Comparison of ENCODE assay signal across 8 cellular contexts in the genomic region with DNA sequence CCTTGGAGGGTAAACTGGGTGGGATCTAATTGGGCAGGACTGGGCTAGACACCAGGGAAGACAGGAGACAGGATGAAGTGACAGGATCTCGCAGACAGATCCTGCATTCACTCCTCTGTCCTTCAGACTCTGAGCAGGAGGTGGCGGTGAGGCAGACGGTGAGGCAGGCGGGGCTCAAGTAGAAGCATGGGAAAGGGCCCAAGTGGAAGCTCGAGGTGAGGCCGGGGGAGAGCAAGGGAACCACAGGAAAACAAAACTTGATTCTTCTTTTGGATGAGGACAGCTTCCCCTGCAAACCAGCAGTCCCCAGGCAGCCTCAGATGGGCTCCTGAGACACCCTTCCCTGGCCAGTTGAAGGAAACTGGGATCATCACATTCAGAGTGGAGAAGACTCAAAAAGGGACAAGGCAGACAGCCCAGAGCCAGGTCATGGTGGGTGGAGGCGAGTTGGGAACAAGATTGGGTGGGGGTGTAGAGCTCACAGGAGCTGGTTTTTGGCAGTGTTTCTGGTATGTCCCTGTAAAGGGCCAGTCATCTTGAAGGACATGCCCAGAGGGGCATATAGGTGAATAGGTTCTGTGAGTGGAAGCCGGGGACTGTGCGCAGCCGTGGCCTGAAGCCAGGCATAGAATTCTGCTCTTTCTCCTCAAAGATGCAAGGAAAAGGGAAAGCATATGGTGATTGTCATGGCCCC. TPM values are rescaled to one million over a fixed set of nuclear protein-coding genes. Genes with fewer than 3 reads are reported as not detected.
A peak's percentile ranks its signal among the peaks of the same experiment; 100 is the strongest.
DNase-seq lines count a peak whose midpoint lies in the region; ATAC-seq lines count a peak whose summit lies in the region.

No MANE protein-coding gene starts in this region.

- DNase-seq in activated CD8-positive, alpha-beta memory T cell treated with anti-CD3 and anti-CD28 coated beads, Interleukin-2, amount 10 ng/mL, durations not matched to agents 7 days and 5 days: peak; percentile 37
- DNase-seq in activated CD8-positive, alpha-beta memory T cell treated with anti-CD3 and anti-CD28 coated beads for 24 hours: no peak
- DNase-seq in activated naive CD8-positive, alpha-beta T cell treated with anti-CD3 and anti-CD28 coated beads, Interleukin-2, amount 50 U/mL, for 24 hours: no peak
- DNase-seq in left ventricle myocardium superior (no peak), NCI-H82 treated with DMSO at 0.1 percent for 48 hours (lab: John Stamatoyannopoulos, UW; ENCODE audit: unreplicated experiment) (no peak)
- no peak for DNase-seq in stimulated activated effector memory CD8-positive, alpha-beta T cell treated with anti-CD3 and anti-CD28 coated beads, Interleukin-12 subunit alpha, Interleukin-12 subunit beta, amount 100 ng/mL, for 72 hours (ENCODE audit: low spot score in 2 of 2)

- no peak for ATAC-seq in activated CD8-positive, alpha-beta memory T cell treated with anti-CD3 and anti-CD28 coated beads, Interleukin-2, amount 10 ng/mL, durations not matched to agents 7 days and 5 days
- ATAC-seq in activated naive CD8-positive, alpha-beta T cell treated with anti-CD3 and anti-CD28 coated beads, Interleukin-2, amount 50 U/mL, for 24 hours: no peak
- ATAC-seq in left ventricle myocardium superior: peak; percentile 15
- peak; percentile 9 for ATAC-seq in stimulated activated effector memory CD8-positive, alpha-beta T cell treated with anti-CD3 and anti-CD28 coated beads, Interleukin-12 subunit alpha, Interleukin-12 subunit beta, amount 100 ng/mL, for 72 hours
- no peak for ATAC-seq in HG03378 (IDR thresholded peaks at IDR 0.05; ENCODE audit: unreplicated experiment)
- ATAC-seq in GM19351 (IDR thresholded peaks at IDR 0.05; ENCODE audit: unreplicated experiment): no peak

- H3K27ac Mint-ChIP-seq in activated CD8-positive, alpha-beta memory T cell treated with anti-CD3 and anti-CD28 coated beads, Interleukin-2, amount 10 ng/mL, durations not matched to agents 7 days and 5 days: no peak overlapping the region
- peak overlapping the region; percentile 16 for H3K27ac Mint-ChIP-seq in activated naive CD8-positive, alpha-beta T cell treated with anti-CD3 and anti-CD28 coated beads, Interleukin-2, amount 50 U/mL, for 24 hours
- peak overlapping the region; percentile 83 for H3K27ac Mint-ChIP-seq in stimulated activated effector memory CD8-positive, alpha-beta T cell treated with anti-CD3 and anti-CD28 coated beads, Interleukin-12 subunit alpha, Interleukin-12 subunit beta, amount 100 ng/mL, for 72 hours

- H3K4me3 Mint-ChIP-seq in activated CD8-positive, alpha-beta memory T cell treated with anti-CD3 and anti-CD28 coated beads, Interleukin-2, amount 10 ng/mL, durations not matched to agents 7 days and 5 days: no peak overlapping the region
- H3K4me3 Mint-ChIP-seq in activated naive CD8-positive, alpha-beta T cell treated with anti-CD3 and anti-CD28 coated beads, Interleukin-2, amount 50 U/mL, for 24 hours: no peak overlapping the region
- no peak overlapping the region for H3K4me3 Mint-ChIP-seq in stimulated activated effector memory CD8-positive, alpha-beta T cell treated with anti-CD3 and anti-CD28 coated beads, Interleukin-12 subunit alpha, Interleukin-12 subunit beta, amount 100 ng/mL, for 72 hours

- H3K36me3 Mint-ChIP-seq in activated CD8-positive, alpha-beta memory T cell treated with anti-CD3 and anti-CD28 coated beads, Interleukin-2, amount 10 ng/mL, durations not matched to agents 7 days and 5 days: peaks cover 14% of the 10 kb centered on the region
- H3K36me3 Mint-ChIP-seq in activated naive CD8-positive, alpha-beta T cell treated with anti-CD3 and anti-CD28 coated beads, Interleukin-2, amount 50 U/mL, for 24 hours (ENCODE audit: low read depth): peaks cover 8% of the 10 kb centered on the region
- H3K36me3 Mint-ChIP-seq in stimulated activated effector memory CD8-positive, alpha-beta T cell treated with anti-CD3 and anti-CD28 coated beads, Interleukin-12 subunit alpha, Interleukin-12 subunit beta, amount 100 ng/mL, for 72 hours: peaks cover 69% of the 10 kb centered on the region

- H3K27me3 Mint-ChIP-seq in activated CD8-positive, alpha-beta memory T cell treated with anti-CD3 and anti-CD28 coated beads, Interleukin-2, amount 10 ng/mL, durations not matched to agents 7 days and 5 days: no peaks in the 10 kb centered on the region
- no peaks in the 10 kb centered on the region for H3K27me3 Mint-ChIP-seq in activated naive CD8-positive, alpha-beta T cell treated with anti-CD3 and anti-CD28 coated beads, Interleukin-2, amount 50 U/mL, for 24 hours

- intact Hi-C loops in left ventricle myocardium superior (cut with micrococcal nuclease): no loop called here

- no peaks in the 10 kb centered on the region for H3K9me3 Mint-ChIP-seq in activated CD8-positive, alpha-beta memory T cell treated with anti-CD3 and anti-CD28 coated beads, Interleukin-2, amount 10 ng/mL, durations not matched to agents 7 days and 5 days (ENCODE audit: low read depth)
- H3K9me3 Mint-ChIP-seq in activated naive CD8-positive, alpha-beta T cell treated with anti-CD3 and anti-CD28 coated beads, Interleukin-2, amount 50 U/mL, for 24 hours: no peaks in the 10 kb centered on the region
- no peaks in the 10 kb centered on the region for H3K9me3 Mint-ChIP-seq in stimulated activated effector memory CD8-positive, alpha-beta T cell treated with anti-CD3 and anti-CD28 coated beads, Interleukin-12 subunit alpha, Interleukin-12 subunit beta, amount 100 ng/mL, for 72 hours

- CTCF ChIA-PET in activated CD8-positive, alpha-beta memory T cell treated with anti-CD3 and anti-CD28 coated beads, Interleukin-2, amount 10 ng/mL, durations not matched to agents 7 days and 5 days (lab: Charles Lee): interaction anchor here (1.4 kb wide), 1 partner anchor 17 kb away, joined by 3 read pairs; a partner anchor contains a TSS

- H3K4me1 Mint-ChIP-seq in activated CD8-positive, alpha-beta memory T cell treated with anti-CD3 and anti-CD28 coated beads, Interleukin-2, amount 10 ng/mL, durations not matched to agents 7 days and 5 days: peaks cover 7% of the 10 kb centered on the region
- peaks cover 5% of the 10 kb centered on the region for H3K4me1 Mint-ChIP-seq in activated naive CD8-positive, alpha-beta T cell treated with anti-CD3 and anti-CD28 coated beads, Interleukin-2, amount 50 U/mL, for 24 hours
- H3K4me1 Mint-ChIP-seq in stimulated activated effector memory CD8-positive, alpha-beta T cell treated with anti-CD3 and anti-CD28 coated beads, Interleukin-12 subunit alpha, Interleukin-12 subunit beta, amount 100 ng/mL, for 72 hours: peaks cover 44% of the 10 kb centered on the region

RNA-seq across cellular contexts. Expression of a gene that starts 18.1 kb away (rescaled TPM):
- 1 to 10 TPM; 1.7 to 1.9 TPM for total RNA-seq in activated CD8-positive, alpha-beta memory T cell treated with anti-CD3 and anti-CD28 coated beads, Interleukin-2, amount 10 ng/mL, durations not matched to agents 7 days and 5 days
- 23.1 TPM for total RNA-seq in left ventricle myocardium superior

RNA-seq across cellular contexts. Expression of a gene that starts 34.6 kb away (rescaled TPM):
- total RNA-seq in activated CD8-positive, alpha-beta memory T cell treated with anti-CD3 and anti-CD28 coated beads, Interleukin-2, amount 10 ng/mL, durations not matched to agents 7 days and 5 days: 10 to 100 TPM; 14.1 to 17.9 TPM
- 7.1 TPM for total RNA-seq in left ventricle myocardium superior

Comparison
In these comparisons a context has a peak if more than half of its experiments do, and no peak if none do; other contexts are left out.
1. ATAC-seq: peak in left ventricle myocardium superior (single experiment) and stimulated activated effector memory CD8-positive, alpha-beta T cell treated with anti-CD3 and anti-CD28 coated beads, Interleukin-12 subunit alpha, Interleukin-12 subunit beta, amount 100 ng/mL, for 72 hours (single experiment); none in activated CD8-positive, alpha-beta memory T cell treated with anti-CD3 and anti-CD28 coated beads, Interleukin-2, amount 10 ng/mL, durations not matched to agents 7 days and 5 days (single experiment), activated naive CD8-positive, alpha-beta T cell treated with anti-CD3 and anti-CD28 coated beads, Interleukin-2, amount 50 U/mL, for 24 hours (single experiment), HG03378 (single experiment) and GM19351 (single experiment).